In the genomic region with DNA sequence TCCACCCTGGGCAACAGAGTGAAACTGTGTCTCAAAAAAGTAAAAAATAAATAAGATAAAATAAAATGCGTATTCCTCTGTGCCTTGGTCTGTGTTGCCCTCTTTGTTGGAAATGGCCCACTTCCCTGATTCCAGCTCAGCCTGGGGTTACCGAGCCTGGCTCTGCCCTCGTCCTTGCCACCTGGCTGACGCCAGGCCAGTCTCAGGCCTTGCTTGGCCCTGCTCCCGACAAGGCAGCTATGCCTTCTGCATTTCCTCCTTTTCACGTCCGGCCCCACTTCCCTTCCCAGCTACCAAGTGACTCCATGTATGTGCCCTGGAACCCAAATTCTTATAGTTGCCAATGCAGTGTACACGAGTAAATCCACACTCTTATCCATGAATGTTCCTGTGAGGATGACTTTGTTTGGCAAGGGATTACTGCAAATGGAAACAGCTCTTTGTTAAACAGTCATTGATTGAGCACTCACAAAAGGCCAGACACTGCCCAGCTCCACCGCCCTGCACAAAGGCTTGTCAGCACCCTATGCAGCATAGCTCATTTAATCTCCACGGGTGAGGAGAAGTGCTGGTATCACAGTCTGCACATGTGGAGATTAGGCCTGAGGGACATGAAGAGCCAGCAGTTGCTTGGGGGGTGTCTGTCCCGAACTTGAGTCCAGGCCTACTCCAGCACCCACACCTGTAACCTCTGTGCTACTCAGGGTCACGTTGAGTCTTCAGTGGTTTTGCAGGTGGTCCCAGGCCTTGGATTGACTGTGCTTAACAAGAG, we compare ENCODE assay signal across 11 cellular contexts. TPM values are rescaled to one million over a fixed set of nuclear protein-coding genes. Genes with fewer than 3 reads are reported as not detected.
DNase-seq lines count a peak whose midpoint lies in the region; ATAC-seq and TF ChIP-seq lines count a peak whose summit lies in the region.
"Had no signal": no experiment of that assay in that cellular context is flagged by ENCODE, and none has a peak within 500 bp of the region (broad histone marks: within the 10 kb centered on the region; RNA-seq: fewer than 3 reads in every experiment).

No MANE protein-coding gene starts in this region.

- no peaks in the 10 kb centered on the region for H3K36me3 Mint-ChIP-seq in activated naive CD4-positive, alpha-beta T cell treated with anti-CD3 and anti-CD28 coated beads, Interleukin-2, amount 50 U/mL, for 24 hours
- no peaks in the 10 kb centered on the region for H3K36me3 Mint-ChIP-seq in naive B cell

- H3K4me3 Mint-ChIP-seq in activated naive CD4-positive, alpha-beta T cell treated with anti-CD3 and anti-CD28 coated beads, Interleukin-2, amount 50 U/mL, for 24 hours, result peak overlapping the region; percentile 73
- H3K4me3 Mint-ChIP-seq in naive B cell, result peak overlapping the region in 7 of 8 donors; percentile 67 to 89 (median 84)

- H3K9me3 Mint-ChIP-seq in activated naive CD4-positive, alpha-beta T cell treated with anti-CD3 and anti-CD28 coated beads, Interleukin-2, amount 50 U/mL, for 24 hours, result no peaks in the 10 kb centered on the region
- no peaks in the 10 kb centered on the region for H3K9me3 Mint-ChIP-seq in naive B cell
- H3K9me3 Mint-ChIP-seq: activated naive CD4-positive, alpha-beta T cell treated with anti-CD3 and anti-CD28 coated beads for 36 hours had no signal

- peak overlapping the region in 1 of 2 donors; percentile 12 for H3K4me3 ChIP-seq in uterus

- no peaks in the 10 kb centered on the region for H3K36me3 ChIP-seq in uterus

- intact Hi-C loops in uterus (cut with DNase I; ENCODE audit: low total_unique reads), result no loop called here

- H3K4me1 ChIP-seq in uterus, result no peaks in the 10 kb centered on the region

- no peak overlapping the region for H3K27ac Mint-ChIP-seq in activated naive CD4-positive, alpha-beta T cell treated with anti-CD3 and anti-CD28 coated beads, Interleukin-2, amount 50 U/mL, for 24 hours
- H3K27ac Mint-ChIP-seq in naive B cell, result peak overlapping the region in 5 of 6 donors; percentile 6 to 71 (median 61)
- H3K27ac Mint-ChIP-seq: activated naive CD4-positive, alpha-beta T cell treated with anti-CD3 and anti-CD28 coated beads for 36 hours had no signal

- no peak for DNase-seq in activated naive CD4-positive, alpha-beta T cell (lab: John Stamatoyannopoulos, UW)
- DNase-seq in naive B cell, result no peak
- DNase-seq in uterus, result no peak
- no peak for DNase-seq in stimulated activated CD8-positive, alpha-beta memory T cell treated with anti-CD3 and anti-CD28 coated beads, Interleukin-4, amount 100 ng/mL, for 48 hours
- DNase-seq in kidney tubule cell (ENCODE audit: low spot score), result no peak

- H3K9me3 ChIP-seq in uterus, result no peaks in the 10 kb centered on the region

- peak overlapping the region; percentile 70 to 73 for H3K27ac ChIP-seq in uterus
- H3K27ac ChIP-seq: HL-60 had no signal

- no peak for TF ChIP-seq CTCF in uterus (IDR thresholded peaks at IDR 0.05)

- peaks cover 11% of the 10 kb centered on the region for H3K4me1 Mint-ChIP-seq in activated naive CD4-positive, alpha-beta T cell treated with anti-CD3 and anti-CD28 coated beads, Interleukin-2, amount 50 U/mL, for 24 hours
- H3K4me1 Mint-ChIP-seq in naive B cell, result peaks cover 10 to 17% (median 16%) of the 10 kb centered on the region in 3 donors

- H3K27me3 Mint-ChIP-seq in activated naive CD4-positive, alpha-beta T cell treated with anti-CD3 and anti-CD28 coated beads, Interleukin-2, amount 50 U/mL, for 24 hours, result no peaks in the 10 kb centered on the region
- H3K27me3 Mint-ChIP-seq in naive B cell, result no peaks in the 10 kb centered on the region

- TF ChIP-seq POLR2A in uterus (IDR thresholded peaks at IDR 0.05), result no peak

- ATAC-seq in esophagus mucosa, result peak; percentile 50
- ATAC-seq in naive B cell (ENCODE audit: low read depth in 2 of 2), result no peak
- no peak for ATAC-seq in GM21447 (IDR thresholded peaks at IDR 0.05; ENCODE audit: unreplicated experiment)

- H3K27me3 ChIP-seq in uterus, result no peaks in the 10 kb centered on the region

RNA-seq across cellular contexts. Expression of gene SPSB4, which starts 25.1 kb away (rescaled TPM):
- total RNA-seq in esophagus mucosa (not detected), uterus (1 to 10 TPM in 1 of 4 donors, not detected in 3; 3.5 TPM)
- not detected for polyA plus RNA-seq in naive B cell (ENCODE audit: low read depth in 6 of 6)
- total RNA-seq: activated naive CD4-positive, alpha-beta T cell treated with anti-CD3 and anti-CD28 coated beads for 36 hours; fibroblast of lung had no signal
- polyA plus RNA-seq: fibroblast of lung had no signal
